8 cellular contexts compared by ENCODE assay signal in the genomic region with DNA sequence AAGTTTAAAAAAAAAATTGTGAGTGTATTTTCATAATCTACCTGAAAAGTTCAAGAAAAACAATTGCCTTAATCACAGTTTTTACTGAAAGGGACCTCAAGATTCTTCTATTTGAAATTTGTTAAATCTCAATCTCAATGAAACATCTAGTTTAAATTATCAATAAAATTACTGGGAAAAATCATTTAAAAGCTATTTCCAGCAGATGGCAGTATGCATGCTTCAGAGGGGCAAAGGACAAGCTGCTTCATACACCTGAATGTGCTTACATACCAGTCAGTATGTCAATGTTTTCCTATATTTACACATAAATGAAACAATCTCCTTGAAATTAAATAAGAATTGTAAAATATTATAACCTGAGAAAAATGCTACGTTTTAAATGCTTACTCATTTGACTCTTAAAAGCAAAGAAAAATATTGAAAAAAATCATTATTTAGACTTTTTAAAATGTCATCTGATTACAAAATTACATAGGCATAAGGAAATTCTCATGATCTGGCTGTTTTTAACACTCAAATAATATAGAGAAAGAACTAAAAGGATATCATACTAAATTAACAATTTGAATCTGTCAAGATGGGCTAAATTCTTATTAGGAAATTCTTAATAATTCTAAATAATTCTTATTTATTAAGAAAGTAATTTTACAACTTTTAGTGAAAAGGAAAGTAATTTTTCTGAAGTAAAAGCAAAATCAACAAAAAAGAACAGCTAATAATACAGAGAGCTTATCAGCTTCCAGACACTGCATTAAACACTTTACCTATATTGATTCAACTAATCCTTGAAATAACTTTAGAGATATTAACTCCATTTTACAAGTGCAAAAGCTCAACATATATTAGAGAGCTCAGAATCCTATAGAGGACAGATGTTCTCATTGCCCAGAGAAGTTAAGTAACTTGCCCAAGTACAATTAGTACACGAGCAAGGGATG.
DNase-seq lines count a peak whose midpoint lies in the region; ATAC-seq and TF ChIP-seq lines count a peak whose summit lies in the region.

No MANE protein-coding gene starts in this region.

- H3K27me3 ChIP-seq in IMR-90 (ENCODE audit: control insufficient read depth, insufficient read depth, low read length), result 0 out of 2 replicates have a peak, but pooled peaks cover 2% of the 10 kb centered on the region
- no peaks in the 10 kb centered on the region for H3K27me3 ChIP-seq in uterus

- intact Hi-C loops in IMR-90 (cut with micrococcal nuclease) (loop anchor here (1.0 to 10.0 kb wide), 2 partner anchors 142 to 698 kb away; no protein-coding TSS in a partner anchor), uterus (cut with DNase I; ENCODE audit: low total_unique reads) (no loop called here), CD14-positive monocyte (cut with micrococcal nuclease) (no loop called here)

- POLR2A ChIA-PET in IMR-90 (lab: Charles Lee; ENCODE audit: unreplicated experiment), result no interaction called here

- no peak overlapping the region for H2BK120ac ChIP-seq in IMR-90 (ENCODE audit: low read depth, low read length)

- peak; percentile 68 for DNase-seq in DMS53 (lab: John Stamatoyannopoulos, UW)
- peak; percentile 42 for DNase-seq in IMR-90
- peak; percentile 40 for DNase-seq in SKM-1 treated with dmso at 0.1 percent for 144 hours (lab: John Stamatoyannopoulos, UW; ENCODE audit: unreplicated experiment)
- DNase-seq in germinal center (ENCODE audit: low spot score), result peak; percentile 2
- DNase-seq in uterus, result no peak
- DNase-seq in NK-92 treated with Interleukin-12 subunit alpha and Interleukin-12 subunit beta, amount 100 ng/mL, for 24 hours (lab: John Stamatoyannopoulos, UW), result no peak
- no peak for DNase-seq in CD14-positive monocyte (ENCODE audit: low spot score)

- no peaks in the 10 kb centered on the region for H3K4me1 ChIP-seq in IMR-90 (ENCODE audit: control insufficient read depth, insufficient read depth, low read length)
- H3K4me1 ChIP-seq in uterus, result no peaks in the 10 kb centered on the region

- in situ Hi-C loops in IMR-90 (cut with MboI; ENCODE audit: low sequenced_read_pairs), result loop anchor here (5.0 kb wide), 1 partner anchor 140 kb away; no protein-coding TSS in a partner anchor

- H3K4me3 Mint-ChIP-seq in CD14-positive monocyte, result no peak overlapping the region

- peak; percentile 53; the same call in 1 of the 2 replicates for ATAC-seq in IMR-90 (ENCODE audit: low read depth)
- ATAC-seq in HG02852 (IDR thresholded peaks at IDR 0.05; ENCODE audit: unreplicated experiment), result no peak

- no peak overlapping the region for H3K27ac ChIP-seq in IMR-90 (ENCODE audit: insufficient read depth, low read length)
- no peak overlapping the region for H3K27ac ChIP-seq in uterus

- no peak overlapping the region for H4K91ac ChIP-seq in IMR-90 (ENCODE audit: insufficient read depth, low read depth, low read length)

- no peak overlapping the region for H3K56ac ChIP-seq in IMR-90 (ENCODE audit: extremely low read depth, insufficient read depth, low read length)

- TF ChIP-seq CTCF in IMR-90 (conservative IDR thresholded peaks at IDR 0.05; ENCODE audit: low read depth, low read length) (peak; percentile 72), uterus (IDR thresholded peaks at IDR 0.05) (peak; percentile 22 to 51 (median 44)), CD14-positive monocyte (IDR thresholded peaks at IDR 0.05) (no peak)

- no TSS peak for BruUV-seq in IMR-90 (replicated peaks; lab: Mats Ljungman, UMichigan)

- no peak for TF ChIP-seq POLR2A in IMR-90 (IDR thresholded peaks at IDR 0.05; ENCODE audit: low read depth, low read length)
- no peak for TF ChIP-seq POLR2A in uterus (IDR thresholded peaks at IDR 0.05)

- no peaks in the 10 kb centered on the region for H3K9me1 ChIP-seq in IMR-90 (ENCODE audit: insufficient read depth, low read length)

- dilution Hi-C loops in IMR-90 (cut with HindIII; ENCODE audit: low sequenced_read_pairs, unreplicated experiment), result no loop called here

- no peak overlapping the region for H3K4me2 ChIP-seq in IMR-90 (ENCODE audit: low read depth, low read length)

- no peaks in the 10 kb centered on the region for H3K4me1 Mint-ChIP-seq in CD14-positive monocyte

- H3K4me3 ChIP-seq in IMR-90 (ENCODE audit: insufficient read depth, low read depth, low read length) (no peak overlapping the region), uterus (no peak overlapping the region)

- H3K23ac ChIP-seq in IMR-90 (ENCODE audit: low read depth, low read length), result no peak overlapping the region

- no peak overlapping the region for H2BK5ac ChIP-seq in IMR-90 (ENCODE audit: low read depth, low read length, poor library complexity, severe bottlenecking)

- WGBS in IMR-90 (ENCODE audit: extremely low coverage in 2 of 2, insufficient read length in 1 of 2), 2 experiments, result no CpG with 5 or more reads among the region's 2 CpGs

- no peak overlapping the region for H4K8ac ChIP-seq in IMR-90 (ENCODE audit: low read depth in 2 of 2, low read length in 2 of 2)

- peak; percentile 72 for TF ChIP-seq RAD21 in IMR-90 (IDR thresholded peaks at IDR 0.05; ENCODE audit: low read length)

- no peaks in the 10 kb centered on the region for H3K36me3 Mint-ChIP-seq in CD14-positive monocyte

- CTCF ChIA-PET in IMR-90 (lab: Yijun Ruan, JAX), result interaction anchor here (0.6 to 2.3 kb wide), 22 partner anchors 9 to 1684 kb away, joined by 3 to 10 read pairs (median 3); no protein-coding TSS in a partner anchor

- peaks cover 0 to 7% (median 2%) of the 10 kb centered on the region in 3 donors for H3K27me3 Mint-ChIP-seq in CD14-positive monocyte (ENCODE audit: low read depth in 3 of 3)

- H4K5ac ChIP-seq in IMR-90 (ENCODE audit: low read depth, low read length), result no peak overlapping the region

- H3K36me3 ChIP-seq in IMR-90 (ENCODE audit: control insufficient read depth, insufficient read depth, low read length) (no peaks in the 10 kb centered on the region), uterus (no peaks in the 10 kb centered on the region)

- no peak overlapping the region for H3K27ac Mint-ChIP-seq in CD14-positive monocyte

- H4K20me1 ChIP-seq in IMR-90 (ENCODE audit: insufficient read depth, low read length), result no peaks in the 10 kb centered on the region

- no peak overlapping the region for H2AK9ac ChIP-seq in IMR-90 (replicated peaks; ENCODE audit: low read depth, low read length, poor library complexity)

- no peak overlapping the region for H2BK20ac ChIP-seq in IMR-90 (ENCODE audit: low read depth, low read length)

- no peak overlapping the region for H2AFZ ChIP-seq in IMR-90 (replicated peaks; ENCODE audit: low read length, poor library complexity)

- no peak overlapping the region for H3K18ac ChIP-seq in IMR-90 (ENCODE audit: low read depth, low read length)

- no peaks in the 10 kb centered on the region for H3K79me1 ChIP-seq in IMR-90 (ENCODE audit: low read depth in 1 of 2, low read length in 2 of 2)

- no peak overlapping the region for H3K4ac ChIP-seq in IMR-90 (ENCODE audit: low read depth, low read length)

- no peak overlapping the region for H3K9ac ChIP-seq in IMR-90 (ENCODE audit: low read depth, low read length)

- H2AK5ac ChIP-seq in IMR-90 (ENCODE audit: low read depth, low read length), result no peak overlapping the region

- no peaks in the 10 kb centered on the region for H3K9me3 Mint-ChIP-seq in CD14-positive monocyte

- no peak overlapping the region for H2BK15ac ChIP-seq in IMR-90 (ENCODE audit: low read depth, low read length)

- no peak overlapping the region for H3K14ac ChIP-seq in IMR-90 (replicated peaks; ENCODE audit: low read depth, low read length)

- H3K9me3 ChIP-seq in IMR-90 (ENCODE audit: control insufficient read depth, insufficient read depth, low read length), result no peaks in the 10 kb centered on the region
- no peaks in the 10 kb centered on the region for H3K9me3 ChIP-seq in uterus

TF ChIP-seq in IMR-90, 13 proteins besides CTCF, POLR2A, EP300 and RAD21:
- TF ChIP-seq MAFK (IDR thresholded peaks at IDR 0.05; ENCODE audit: low read depth, low read length), result no peak
- peak; percentile 73 for TF ChIP-seq SMC3 (IDR thresholded peaks at IDR 0.05; ENCODE audit: low read depth, low read length)

Comparison
In these comparisons a context has a peak if more than half of its experiments do, and no peak if none do; other contexts are left out.
1. DNase-seq: peak in DMS53 (single experiment), IMR-90 (single experiment), SKM-1 treated with dmso at 0.1 percent for 144 hours (single experiment) and germinal center (single experiment); none in uterus (0 of 2), NK-92 treated with Interleukin-12 subunit alpha and Interleukin-12 subunit beta, amount 100 ng/mL, for 24 hours (single experiment) and CD14-positive monocyte (single experiment).